Comparison of ENCODE assay signal across 1 cellular context in genomic region chr20:64142546-64142945, GRCh38.
TF ChIP-seq lines count a peak whose summit lies in the region.

No MANE protein-coding gene starts in this region.

TF ChIP-seq in endothelial cell of umbilical vein, 7 proteins besides CTCF, POLR2A, EP300 and RAD21:
- no peak for TF ChIP-seq MYC (IDR thresholded peaks at IDR 0.05; ENCODE audit: low read depth, low read length)
- TF ChIP-seq EZH2 (IDR thresholded peaks at IDR 0.05; ENCODE audit: borderline replicate concordance, low read depth, low read length, severe bottlenecking) = no peak
- peak; percentile 53 for TF ChIP-seq FOS (IDR thresholded peaks at IDR 0.05; ENCODE audit: borderline replicate concordance, insufficient read depth, low read length)
- TF ChIP-seq POLR2AphosphoS5 (IDR thresholded peaks at IDR 0.05; ENCODE audit: insufficient read depth, low read depth, low read length) = no peak
- TF ChIP-seq, protein P1, sequence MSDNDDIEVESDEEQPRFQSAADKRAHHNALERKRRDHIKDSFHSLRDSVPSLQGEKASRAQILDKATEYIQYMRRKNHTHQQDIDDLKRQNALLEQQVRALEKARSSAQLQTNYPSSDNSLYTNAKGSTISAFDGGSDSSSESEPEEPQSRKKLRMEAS (IDR thresholded peaks at IDR 0.05; ENCODE audit: insufficient read depth, insufficient read length) = no peak
- TF ChIP-seq JUN (IDR thresholded peaks at IDR 0.05; ENCODE audit: borderline replicate concordance, insufficient read depth, insufficient read length, low read depth) = no peak
- TF ChIP-seq GATA2 (IDR thresholded peaks at IDR 0.05; ENCODE audit: insufficient read depth, insufficient read length, low read depth, low read length) = no peak
